ENCODE assay signal across 13 cellular contexts in genomic region chr17:36943250-36944220, GRCh38. TPM values are rescaled to one million over a fixed set of nuclear protein-coding genes. Genes with fewer than 3 reads are reported as not detected.
A peak's percentile ranks its signal among the peaks of the same experiment; 100 is the strongest.
DNase-seq lines count a peak whose midpoint lies in the region; ATAC-seq lines count a peak whose summit lies in the region.
"Had no signal": no experiment of that assay in that cellular context is flagged by ENCODE, and none has a peak within 500 bp of the region (broad histone marks: within the 10 kb centered on the region; RNA-seq: fewer than 3 reads in every experiment).

No MANE protein-coding gene starts in this region.

- peaks cover 43% of the 10 kb centered on the region for H3K4me1 Mint-ChIP-seq in activated T-cell treated with anti-CD3 and anti-CD28 coated beads, Interleukin-2, amount 50 U/mL, for 24 hours (ENCODE audit: low read depth)
- peaks cover 38 to 51% (median 40%) of the 10 kb centered on the region in 3 donors for H3K4me1 Mint-ChIP-seq in T-cell
- peaks cover 27 to 33% of the 10 kb centered on the region in 2 donors for H3K4me1 Mint-ChIP-seq in stimulated activated naive B cell treated with anti-CD40 and anti-IgM and Interleukin-4, amounts not matched to agents 10 μg/mL and 1 μg/mL and 100 μg/mL, for 72 hours

- no peak overlapping the region for H3K9ac ChIP-seq in iPS-15b (ENCODE audit: low read depth, low read length)

- peak overlapping the region; percentile 46 for H3K4me3 ChIP-seq in iPS-15b (ENCODE audit: low read depth, low read length)

- peaks cover under 1% of the 10 kb centered on the region for H3K36me3 Mint-ChIP-seq in activated T-cell treated with anti-CD3 and anti-CD28 coated beads, Interleukin-2, amount 50 U/mL, for 24 hours (ENCODE audit: low read depth)
- H3K36me3 Mint-ChIP-seq in T-cell: no peaks in the 10 kb centered on the region
- peaks cover 1 to 15% of the 10 kb centered on the region in 2 donors for H3K36me3 Mint-ChIP-seq in stimulated activated naive B cell treated with anti-CD40 and anti-IgM and Interleukin-4, amounts not matched to agents 10 μg/mL and 1 μg/mL and 100 μg/mL, for 72 hours

- CTCF ChIA-PET in T-cell (lab: Charles Lee): no interaction called here

- peak overlapping the region; percentile 38 for H3K27ac Mint-ChIP-seq in activated T-cell treated with anti-CD3 and anti-CD28 coated beads, Interleukin-2, amount 50 U/mL, for 24 hours
- H3K27ac Mint-ChIP-seq in T-cell: peak overlapping the region in 1 of 2 donors; percentile 25
- H3K27ac Mint-ChIP-seq in stimulated activated naive B cell treated with anti-CD40 and anti-IgM and Interleukin-4, amounts not matched to agents 10 μg/mL and 1 μg/mL and 100 μg/mL, for 72 hours: peak overlapping the region; percentile 20

- H3K4me3 Mint-ChIP-seq in activated T-cell treated with anti-CD3 and anti-CD28 coated beads, Interleukin-2, amount 50 U/mL, for 24 hours: peak overlapping the region; percentile 9
- peak overlapping the region in 2 of 3 donors; percentile 11 to 39 for H3K4me3 Mint-ChIP-seq in T-cell
- H3K4me3 Mint-ChIP-seq in stimulated activated naive B cell treated with anti-CD40 and anti-IgM and Interleukin-4, amounts not matched to agents 10 μg/mL and 1 μg/mL and 100 μg/mL, for 72 hours: peak overlapping the region; percentile 16 to 50
- H3K4me3 Mint-ChIP-seq: activated T-cell treated with anti-CD3 and anti-CD28 coated beads, Interleukin-2, amount 50 U/mL, for 4 hours had no signal

- H3K27me3 Mint-ChIP-seq in activated T-cell treated with anti-CD3 and anti-CD28 coated beads, Interleukin-2, amount 50 U/mL, for 24 hours: peaks cover 87% of the 10 kb centered on the region
- H3K27me3 Mint-ChIP-seq in T-cell: peaks cover 60 to 79% of the 10 kb centered on the region in 2 donors
- peaks cover 50 to 64% of the 10 kb centered on the region in 2 donors for H3K27me3 Mint-ChIP-seq in stimulated activated naive B cell treated with anti-CD40 and anti-IgM and Interleukin-4, amounts not matched to agents 10 μg/mL and 1 μg/mL and 100 μg/mL, for 72 hours

- H3K9me3 ChIP-seq in iPS-15b (ENCODE audit: control insufficient read depth, insufficient read depth, low read length): no peaks in the 10 kb centered on the region

- peaks cover 100% of the 10 kb centered on the region for H3K27me3 ChIP-seq in iPS-15b (ENCODE audit: control insufficient read depth, insufficient read depth, low read length)

- no peak for DNase-seq in activated T-cell treated with anti-CD3 and anti-CD28 coated beads, Interleukin-2, amount 50 U/mL, for 24 hours
- DNase-seq in activated T-cell treated with anti-CD3 and anti-CD28 coated beads for 4 hours (no peak), T-cell (no peak), RKO (ENCODE audit: low spot score) (no peak), DMS153 treated with DMSO at 0.1 percent for 48 hours (lab: John Stamatoyannopoulos, UW; ENCODE audit: unreplicated experiment) (no peak)
- no peak for DNase-seq in stimulated activated naive B cell treated with anti-CD40 and anti-IgM and Interleukin-4, amounts not matched to agents 10 μg/mL and 1 μg/mL and 100 μg/mL, for 72 hours
- no peak for DNase-seq in stimulated activated CD4-positive, alpha-beta T cell treated with anti-CD3 and anti-CD28 coated beads, Interleukin-4, amount 100 ng/mL, for 4 hours
- DNase-seq: activated T-cell treated with anti-CD3 and anti-CD28 coated beads, Interleukin-2, amount 50 U/mL, for 4 hours; midbrain; NCI-H526 treated with DMSO at 0.1 percent for 48 hours; stimulated activated CD4-positive, alpha-beta T cell treated with anti-CD3 and anti-CD28 coated beads, Interleukin-4, amount 100 ng/mL, for 1 hour had no signal

- no peaks in the 10 kb centered on the region for H3K9me3 Mint-ChIP-seq in activated T-cell treated with anti-CD3 and anti-CD28 coated beads, Interleukin-2, amount 50 U/mL, for 24 hours
- H3K9me3 Mint-ChIP-seq in T-cell: peaks cover 0 to 2% (median 0%) of the 10 kb centered on the region in 3 donors
- H3K9me3 Mint-ChIP-seq in stimulated activated naive B cell treated with anti-CD40 and anti-IgM and Interleukin-4, amounts not matched to agents 10 μg/mL and 1 μg/mL and 100 μg/mL, for 72 hours: peaks cover 0 to 2% of the 10 kb centered on the region in 2 donors
- H3K9me3 Mint-ChIP-seq: activated T-cell treated with anti-CD3 and anti-CD28 coated beads, Interleukin-2, amount 50 U/mL, for 4 hours had no signal

- POLR2A ChIA-PET in T-cell (lab: Charles Lee): no interaction called here

- no peak for ATAC-seq in T-cell (replicated peaks in 1 of 4)
- no peak for ATAC-seq in stimulated activated naive B cell treated with anti-CD40 and anti-IgM and Interleukin-4, amounts not matched to agents 10 μg/mL and 1 μg/mL and 100 μg/mL, for 72 hours (replicated peaks)
- ATAC-seq: activated T-cell treated with anti-CD3 and anti-CD28 coated beads, Interleukin-2, amount 50 U/mL, for 4 hours had no signal

- peaks cover 19% of the 10 kb centered on the region for H3K4me1 ChIP-seq in iPS-15b (ENCODE audit: control insufficient read depth, insufficient read depth, low read length)

- H3K36me3 ChIP-seq in iPS-15b (ENCODE audit: control insufficient read depth, insufficient read depth, low read length): no peaks in the 10 kb centered on the region
- H3K36me3 ChIP-seq: cardiac muscle cell had no signal

RNA-seq across cellular contexts. Expression of gene AATF, which starts 5.2 kb away (rescaled TPM):
- 10 to 100 TPM; 52.5 to 65.0 (median 59.7) TPM for total RNA-seq in T-cell

RNA-seq across cellular contexts. Expression of gene LHX1, which starts 6.3 kb away (rescaled TPM):
- total RNA-seq in T-cell: not detected
- total RNA-seq: activated T-cell treated with anti-CD3 and anti-CD28 coated beads, Interleukin-2, amount 50 U/mL, for 4 hours had no signal
